In genomic region chr17:29760771-29761682, GRCh38 we compare ENCODE assay signal across 8 cellular contexts.
A peak's percentile ranks its signal among the peaks of the same experiment; 100 is the strongest.
DNase-seq lines count a peak whose midpoint lies in the region; FAIRE-seq and TF ChIP-seq lines count a peak whose summit lies in the region.

No MANE protein-coding gene starts in this region.

- peak in 1 of 2 donors; percentile 44 for TF ChIP-seq POLR2A in vagina (IDR thresholded peaks at IDR 0.05)

- H3K79me2 ChIP-seq in GM23248 (ENCODE audit: insufficient read depth) (peaks cover 21% of the 10 kb centered on the region), Loucy (ENCODE audit: insufficient read depth, low read length) (peaks cover 33% of the 10 kb centered on the region), astrocyte (ENCODE audit: insufficient read depth, low read length) (peaks cover 4% of the 10 kb centered on the region), hepatocyte (no peaks in the 10 kb centered on the region)

- WGBS in GM23248 (ENCODE audit: low coverage in 1 of 2, low lambda C conversion rate in 2 of 2, missing lambda C conversion rate in 2 of 2), 2 experiments, result 1 to 2% methylated on average over 65 to 78 of the region's 85 CpGs
- WGBS in hepatocyte (ENCODE audit: low lambda C conversion rate, missing lambda C conversion rate), result 1% methylated on average over 46 of the region's 85 CpGs

- H3K27ac ChIP-seq in GM23248 (peak overlapping the region; percentile 65), astrocyte (ENCODE audit: low read depth, low read length) (peak overlapping the region; percentile 36), hepatocyte (peak overlapping the region; percentile 50), vagina (peak overlapping the region; percentile 82)

- no peaks in the 10 kb centered on the region for H4K20me1 ChIP-seq in GM23248 (ENCODE audit: insufficient read depth)
- H4K20me1 ChIP-seq in Loucy (ENCODE audit: insufficient read depth, low read length, poor library complexity, severe bottlenecking), result peaks cover 29% of the 10 kb centered on the region
- peaks cover 23% of the 10 kb centered on the region for H4K20me1 ChIP-seq in astrocyte (ENCODE audit: insufficient read depth, low read length)
- H4K20me1 ChIP-seq in hepatocyte (ENCODE audit: insufficient read depth, poor library complexity, severe bottlenecking), result no peaks in the 10 kb centered on the region

- peak overlapping the region; percentile 87 for H3K4me2 ChIP-seq in GM23248 (ENCODE audit: unreplicated experiment)
- peak overlapping the region; percentile 87 for H3K4me2 ChIP-seq in Loucy (ENCODE audit: low read depth, low read length, poor library complexity, severe bottlenecking)
- H3K4me2 ChIP-seq in astrocyte (ENCODE audit: low read length), result peak overlapping the region; percentile 97
- peak overlapping the region; percentile 90 for H3K4me2 ChIP-seq in hepatocyte

- H3K36me3 ChIP-seq in GM23248 (ENCODE audit: low read depth) (no peaks in the 10 kb centered on the region), Loucy (ENCODE audit: insufficient read depth, low read length) (no peaks in the 10 kb centered on the region), astrocyte (ENCODE audit: insufficient read depth, low read length) (no peaks in the 10 kb centered on the region), hepatocyte (replicated peaks; ENCODE audit: insufficient read depth, low read depth) (no peaks in the 10 kb centered on the region), vagina (no peaks in the 10 kb centered on the region)

- H3K27me3 ChIP-seq in GM23248 (replicated peaks; ENCODE audit: insufficient read depth) (no peaks in the 10 kb centered on the region), Loucy (ENCODE audit: insufficient read depth, low read length, poor library complexity, severe bottlenecking) (no peaks in the 10 kb centered on the region), astrocyte (ENCODE audit: insufficient read depth, low read length) (no peaks in the 10 kb centered on the region), hepatocyte (no peaks in the 10 kb centered on the region), vagina (no peaks in the 10 kb centered on the region)

- peaks cover 16% of the 10 kb centered on the region; the same call in 1 of the 2 replicates for H3F3A ChIP-seq in GM23248 (ENCODE audit: insufficient read depth)
- 0 out of 2 replicates have a peak, but pooled peaks cover 8% of the 10 kb centered on the region for H3F3A ChIP-seq in Loucy (ENCODE audit: low read depth)

- no peaks in the 10 kb centered on the region for H3K27me3 Mint-ChIP-seq in T-helper 2 cell treated with Interferon-gamma antibody and Interleukin-4, amounts not matched to agents 5 μg/mL and 100 μg/mL, for 36 hours (ENCODE audit: low read depth)
- no peaks in the 10 kb centered on the region for H3K27me3 Mint-ChIP-seq in astrocyte (ENCODE audit: low read depth, unreplicated experiment)

- no peaks in the 10 kb centered on the region for H3K9me3 ChIP-seq in GM23248 (ENCODE audit: low read depth)
- no peaks in the 10 kb centered on the region for H3K9me3 ChIP-seq in Loucy (ENCODE audit: insufficient read depth, low read depth, low read length)
- H3K9me3 ChIP-seq in astrocyte (ENCODE audit: insufficient read depth, low read depth, low read length), result no peaks in the 10 kb centered on the region
- H3K9me3 ChIP-seq in hepatocyte (ENCODE audit: low read depth), result no peaks in the 10 kb centered on the region
- H3K9me3 ChIP-seq in vagina, result no peaks in the 10 kb centered on the region

- H3K9ac ChIP-seq in GM23248 (peak overlapping the region; percentile 82), Loucy (ENCODE audit: low read depth, low read length, poor library complexity, severe bottlenecking) (peak overlapping the region; percentile 73), astrocyte (ENCODE audit: low read length) (peak overlapping the region; percentile 82)

- H3K4me1 Mint-ChIP-seq in T-helper 2 cell treated with Interferon-gamma antibody and Interleukin-4, amounts not matched to agents 5 μg/mL and 100 μg/mL, for 36 hours (ENCODE audit: low read depth), result peaks cover 26% of the 10 kb centered on the region
- peaks cover 10% of the 10 kb centered on the region for H3K4me1 Mint-ChIP-seq in astrocyte (ENCODE audit: low read depth, unreplicated experiment)

- in situ Hi-C loops in GM23248 (cut with MboI), result no loop called here

- H3K4me1 ChIP-seq in GM23248 (ENCODE audit: insufficient read depth) (0 out of 2 replicates have a peak, but pooled peaks cover 6% of the 10 kb centered on the region), Loucy (ENCODE audit: insufficient read depth, low read length, poor library complexity, severe bottlenecking) (peaks cover 26% of the 10 kb centered on the region), astrocyte (ENCODE audit: insufficient read depth, low read length) (peaks cover 5% of the 10 kb centered on the region), hepatocyte (ENCODE audit: insufficient read depth) (no peaks in the 10 kb centered on the region), vagina (peaks cover 21% of the 10 kb centered on the region)

- H3K27ac Mint-ChIP-seq in T-helper 2 cell treated with Interferon-gamma antibody and Interleukin-4, amounts not matched to agents 5 μg/mL and 100 μg/mL, for 36 hours, result peak overlapping the region; percentile 95
- H3K27ac Mint-ChIP-seq in astrocyte (ENCODE audit: unreplicated experiment), result peak overlapping the region; percentile 75

- FAIRE-seq in astrocyte (lab: Jason Lieb, UNC), result no peak

- TF ChIP-seq CTCF in Loucy (conservative IDR thresholded peaks at IDR 0.05; ENCODE audit: low read length), result no peak
- no peak for TF ChIP-seq CTCF in astrocyte (IDR thresholded peaks at IDR 0.05; ENCODE audit: insufficient read depth, low read depth, low read length)
- TF ChIP-seq CTCF in hepatocyte (IDR thresholded peaks at IDR 0.05; ENCODE audit: poor library complexity), result no peak
- TF ChIP-seq CTCF in vagina (IDR thresholded peaks at IDR 0.05), result no peak

- peaks cover 11% of the 10 kb centered on the region for H3K36me3 Mint-ChIP-seq in T-helper 2 cell treated with Interferon-gamma antibody and Interleukin-4, amounts not matched to agents 5 μg/mL and 100 μg/mL, for 36 hours (ENCODE audit: low read depth)
- peaks cover 2% of the 10 kb centered on the region for H3K36me3 Mint-ChIP-seq in astrocyte (ENCODE audit: low read depth, unreplicated experiment)

- no peaks in the 10 kb centered on the region for H3K9me3 Mint-ChIP-seq in T-helper 2 cell treated with Interferon-gamma antibody and Interleukin-4, amounts not matched to agents 5 μg/mL and 100 μg/mL, for 36 hours
- H3K9me3 Mint-ChIP-seq in astrocyte (ENCODE audit: unreplicated experiment), result no peaks in the 10 kb centered on the region

- H3K4me3 ChIP-seq in GM23248, result peak overlapping the region; percentile 85
- peak overlapping the region; percentile 85 for H3K4me3 ChIP-seq in Loucy (ENCODE audit: low read length, poor library complexity, severe bottlenecking)
- H3K4me3 ChIP-seq in astrocyte (ENCODE audit: insufficient read depth, low read depth, low read length), result peak overlapping the region; percentile 81
- H3K4me3 ChIP-seq in hepatocyte, result peak overlapping the region; percentile 56
- peak overlapping the region; percentile 66 to 72 for H3K4me3 ChIP-seq in vagina

- intact Hi-C loops in vagina (cut with DNase I), result no loop called here

- peak overlapping the region; percentile 92 for H3K4me3 Mint-ChIP-seq in T-helper 2 cell treated with Interferon-gamma antibody and Interleukin-4, amounts not matched to agents 5 μg/mL and 100 μg/mL, for 36 hours
- H3K4me3 Mint-ChIP-seq in astrocyte (ENCODE audit: unreplicated experiment), result peak overlapping the region; percentile 83

- H3K9me2 ChIP-seq in GM23248 (ENCODE audit: insufficient read depth), result no peaks in the 10 kb centered on the region
- no peaks in the 10 kb centered on the region for H3K9me2 ChIP-seq in Loucy (replicated peaks; ENCODE audit: low read depth, low read length)
- no peaks in the 10 kb centered on the region for H3K9me2 ChIP-seq in hepatocyte (replicated peaks; ENCODE audit: insufficient read depth)

- DNase-seq in Daoy (ENCODE audit: low read depth) (peak; percentile 88), GM23248 (peak; percentile 93), astrocyte (ENCODE audit: low read depth) (peak; percentile 64), hepatocyte (ENCODE audit: low spot score) (peak; percentile 90), renal cortical epithelial cell (ENCODE audit: low read depth) (peak; percentile 59), vagina (ENCODE audit: extremely low spot score in 2 of 2) (no peak)
- DNase-seq in T-helper 2 cell treated with Interferon-gamma antibody and Interleukin-4, amounts not matched to agents 5 μg/mL and 100 μg/mL, for 36 hours (ENCODE audit: low spot score), result peak; percentile 95

- H2AFZ ChIP-seq in GM23248 (peak overlapping the region; percentile 86), Loucy (ENCODE audit: low read length) (peak overlapping the region; percentile 41), astrocyte (ENCODE audit: low read depth, low read length) (peak overlapping the region; percentile 95), hepatocyte (peak overlapping the region; percentile 83)

Comparison
In these comparisons a context has a peak if more than half of its experiments do, and no peak if none do; other contexts are left out.
1. DNase-seq: peak in Daoy (single experiment), GM23248 (single experiment), T-helper 2 cell treated with Interferon-gamma antibody and Interleukin-4, amounts not matched to agents 5 μg/mL and 100 μg/mL, for 36 hours (single experiment), astrocyte (single experiment), hepatocyte (single experiment) and renal cortical epithelial cell (single experiment); none in vagina (0 of 2).
2. H2AFZ ChIP-seq: peak in every context shown above with its lines; median percentile 95 in astrocyte; 86 in GM23248; 83 in hepatocyte; 41 in Loucy.
3. Peak in every context shown above with its lines, with median percentiles within 50 percentile points of each other: H3K27ac ChIP-seq, H3K4me2 ChIP-seq, H3K4me3 ChIP-seq and H3K9ac ChIP-seq.